10 cellular contexts compared by ENCODE assay signal in the genomic region with DNA sequence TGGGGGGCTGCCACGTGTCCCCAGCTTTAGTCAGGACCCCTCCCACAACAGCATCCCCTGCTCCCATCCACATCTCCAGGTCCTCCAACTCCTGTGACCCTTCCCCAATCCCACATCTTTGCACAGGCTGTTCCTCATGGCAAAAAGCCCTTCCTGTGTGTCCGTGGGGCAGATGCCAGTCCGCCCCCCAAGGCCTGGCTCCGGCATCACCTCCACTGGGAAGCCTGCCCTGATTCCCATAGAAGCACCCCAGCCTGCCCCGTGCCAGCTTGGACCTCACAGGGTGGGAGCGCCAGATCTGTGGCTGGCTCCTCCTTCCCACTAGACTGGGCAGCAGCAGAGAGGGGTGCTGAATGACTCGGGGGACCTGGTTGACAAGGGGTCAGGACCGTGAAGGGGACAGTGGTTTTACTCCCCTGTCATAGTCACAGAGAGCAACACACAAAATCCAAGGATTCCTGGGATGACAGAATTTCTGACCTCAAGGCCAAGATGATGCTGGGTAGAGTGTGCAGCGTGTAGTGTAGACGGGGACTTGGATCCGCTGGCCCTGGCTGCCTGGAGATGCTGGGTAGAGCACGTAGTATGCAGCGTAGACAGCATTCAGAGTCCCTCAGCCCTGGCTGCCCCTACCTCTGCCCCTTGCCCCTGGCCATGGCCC. TPM values are rescaled to one million over a fixed set of nuclear protein-coding genes. Genes with fewer than 3 reads are reported as not detected.
DNase-seq lines count a peak whose midpoint lies in the region; ATAC-seq and TF ChIP-seq lines count a peak whose summit lies in the region.
"Had no signal": no experiment of that assay in that cellular context is flagged by ENCODE, and none has a peak within 500 bp of the region (broad histone marks: within the 10 kb centered on the region; RNA-seq: fewer than 3 reads in every experiment).

No MANE protein-coding gene starts in this region.

- H3K9ac ChIP-seq in KMS-11, result no peak overlapping the region

- peak overlapping the region; percentile 31; the same call in 1 of the 2 replicates for H3K4me2 ChIP-seq in KMS-11

- H3K27me3 Mint-ChIP-seq in CD8-positive, alpha-beta T cell (ENCODE audit: low read depth), result no peaks in the 10 kb centered on the region
- H3K27me3 Mint-ChIP-seq: activated B cell treated with CpG ODN at 0.5 μM for 24 hours had no signal

- peak overlapping the region; percentile 94 for H3K27ac Mint-ChIP-seq in CD8-positive, alpha-beta T cell

- CTCF ChIA-PET in CD8-positive, alpha-beta T cell (lab: Charles Lee), result interaction anchor here (1.1 to 5.4 kb wide), 4 partner anchors 9 to 90 kb away, joined by 3 to 31 read pairs (median 18); no protein-coding TSS in a partner anchor

- peaks cover 62% of the 10 kb centered on the region for H3K4me1 Mint-ChIP-seq in CD8-positive, alpha-beta T cell (ENCODE audit: low read depth)

- WGBS in sigmoid colon, 2 donors, result 84 to 85% methylated on average over 13 of the region's 13 CpGs

- H3K27me3 ChIP-seq in CD8-positive, alpha-beta T cell (ENCODE audit: insufficient read depth, low read length), result no peaks in the 10 kb centered on the region
- H3K27me3 ChIP-seq in KMS-11 (ENCODE audit: insufficient read depth, low read depth) (no peaks in the 10 kb centered on the region), sigmoid colon (no peaks in the 10 kb centered on the region)
- no peaks in the 10 kb centered on the region for H3K27me3 ChIP-seq in effector memory CD4-positive, alpha-beta T cell (replicated peaks; ENCODE audit: control insufficient read depth, insufficient read depth, low read length, poor library complexity, severe bottlenecking)

- H3K9me3 Mint-ChIP-seq in CD8-positive, alpha-beta T cell, result no peaks in the 10 kb centered on the region
- H3K9me3 Mint-ChIP-seq: activated B cell treated with CpG ODN at 0.5 μM for 24 hours; dendritic cell treated with granulocyte-macrophage colony-stimulating factor and Interleukin-4, amounts not matched to agents 40 ng/mL and 50 ng/mL, for 4 days had no signal

- H3K4me1 ChIP-seq in CD8-positive, alpha-beta T cell (ENCODE audit: insufficient read depth, low read length), result peaks cover 67% of the 10 kb centered on the region
- H3K4me1 ChIP-seq in KMS-11 (ENCODE audit: low read depth, poor library complexity, severe bottlenecking) (peaks cover 44% of the 10 kb centered on the region), sigmoid colon (peaks cover 0 to 39% (median 28%) of the 10 kb centered on the region in 4 donors)
- peaks cover 39% of the 10 kb centered on the region for H3K4me1 ChIP-seq in effector memory CD4-positive, alpha-beta T cell (ENCODE audit: control insufficient read depth, insufficient read depth, low read length, poor library complexity, severe bottlenecking)

- H3K79me2 ChIP-seq in KMS-11 (ENCODE audit: insufficient read depth, low read depth), result no peaks in the 10 kb centered on the region

- H2AFZ ChIP-seq in KMS-11 (ENCODE audit: low read depth), result 0 out of 2 replicates have a peak overlapping the region, but pooled peaks have one; percentile 17

- POLR2A ChIA-PET in CD8-positive, alpha-beta T cell (lab: Charles Lee), result interaction anchor here (1.6 to 28.6 kb wide), 4 partner anchors 8 to 32 kb away, joined by 5 to 2627 read pairs (median 104); partner anchors contain the start of gene KLF2

- no peaks in the 10 kb centered on the region for H4K20me1 ChIP-seq in KMS-11 (ENCODE audit: insufficient read depth)

- H3K9me3 ChIP-seq in CD8-positive, alpha-beta T cell (ENCODE audit: low read length), result no peaks in the 10 kb centered on the region
- H3K9me3 ChIP-seq in effector memory CD4-positive, alpha-beta T cell (ENCODE audit: control insufficient read depth, low read length), result no peaks in the 10 kb centered on the region
- H3K9me3 ChIP-seq in sigmoid colon, result no peaks in the 10 kb centered on the region

- H3K27ac ChIP-seq in CD8-positive, alpha-beta T cell (ENCODE audit: low read depth, low read length), result peak overlapping the region; percentile 28
- H3K27ac ChIP-seq in KMS-11, result no peak overlapping the region
- peak overlapping the region; percentile 51 for H3K27ac ChIP-seq in effector memory CD4-positive, alpha-beta T cell (ENCODE audit: insufficient read depth, low read length, poor library complexity, severe bottlenecking)
- H3K27ac ChIP-seq in sigmoid colon, result peak overlapping the region in 3 of 4 donors; percentile 32 to 52 (median 46)

- TF ChIP-seq POLR2A in sigmoid colon (IDR thresholded peaks at IDR 0.05), result no peak

- no peak for ATAC-seq in CD8-positive, alpha-beta T cell
- ATAC-seq in HG03097 (IDR thresholded peaks at IDR 0.05; ENCODE audit: low FRiP score, unreplicated experiment), result no peak
- no peak for ATAC-seq in GM21447 (IDR thresholded peaks at IDR 0.05; ENCODE audit: unreplicated experiment)

- H3K36me3 Mint-ChIP-seq in CD8-positive, alpha-beta T cell, result no peaks in the 10 kb centered on the region

- no peak for TF ChIP-seq EP300 in sigmoid colon (IDR thresholded peaks at IDR 0.05)

- intact Hi-C loops in CD8-positive, alpha-beta T cell (cut with DNase I, micrococcal nuclease), result no loop called here
- intact Hi-C loops in sigmoid colon (cut with DNase I), result no loop called here

- no peak for DNase-seq in CD8-positive, alpha-beta T cell
- no peak for DNase-seq in effector memory CD4-positive, alpha-beta T cell
- DNase-seq in sigmoid colon, result no peak
- DNase-seq in NCI-H82 (lab: John Stamatoyannopoulos, UW), result no peak
- DNase-seq: activated B cell treated with CpG ODN at 0.5 μM for 24 hours, glutamatergic neuron had no signal

- H3K36me3 ChIP-seq in CD8-positive, alpha-beta T cell (ENCODE audit: insufficient read depth, low read length), result no peaks in the 10 kb centered on the region
- H3K36me3 ChIP-seq in KMS-11 (ENCODE audit: insufficient read depth), result no peaks in the 10 kb centered on the region
- no peaks in the 10 kb centered on the region for H3K36me3 ChIP-seq in effector memory CD4-positive, alpha-beta T cell (ENCODE audit: control insufficient read depth, insufficient read depth, low read length)
- H3K36me3 ChIP-seq in sigmoid colon, result no peaks in the 10 kb centered on the region

- peak overlapping the region; percentile 81 for H3K4me3 Mint-ChIP-seq in CD8-positive, alpha-beta T cell

- H3K4me3 ChIP-seq in CD8-positive, alpha-beta T cell (ENCODE audit: low read depth, low read length), result peak overlapping the region; percentile 38
- H3K4me3 ChIP-seq in KMS-11 (IDR thresholded peaks at IDR 0.05; ENCODE audit: insufficient read depth, low read depth, low read length) (no peak overlapping the region), sigmoid colon (no peak overlapping the region)
- H3K4me3 ChIP-seq in effector memory CD4-positive, alpha-beta T cell (ENCODE audit: insufficient read depth, low read depth, low read length, poor library complexity, severe bottlenecking), result peak overlapping the region; percentile 31

- TF ChIP-seq CTCF in CD8-positive, alpha-beta T cell (IDR thresholded peaks at IDR 0.05), result no peak
- TF ChIP-seq CTCF in KMS-11 (conservative IDR thresholded peaks at IDR 0.05; ENCODE audit: low read depth, low read length) (no peak), sigmoid colon (IDR thresholded peaks at IDR 0.05) (no peak)

RNA-seq across cellular contexts. Expression of gene KLF2, which starts 13.3 kb away (rescaled TPM):
- 100 to 1,000 TPM; 817 to 847 TPM for total RNA-seq in CD8-positive, alpha-beta T cell
- total RNA-seq in sigmoid colon, result 10 to 100 TPM; 17.1 to 49.3 (median 28.3) TPM
- 10 to 100 TPM in 1 of 3 donors, 1 to 10 TPM in 2; 2.8 to 25.9 (median 3.6) TPM for polyA plus RNA-seq in sigmoid colon

Comparison
In these comparisons a context has a peak if more than half of its experiments do, and no peak if none do; other contexts are left out.
1. H3K4me3 ChIP-seq: peak in CD8-positive, alpha-beta T cell (single experiment) and effector memory CD4-positive, alpha-beta T cell (single experiment); none in KMS-11 (single experiment) and sigmoid colon (0 of 4).
2. RNA of gene KLF2, which starts 13.3 kb away (total RNA-seq): 817 to 847 TPM in CD8-positive, alpha-beta T cell; 17.1 to 49.3 TPM in sigmoid colon; every median in the first group is over 10 times any median in the second.